In the genomic region with DNA sequence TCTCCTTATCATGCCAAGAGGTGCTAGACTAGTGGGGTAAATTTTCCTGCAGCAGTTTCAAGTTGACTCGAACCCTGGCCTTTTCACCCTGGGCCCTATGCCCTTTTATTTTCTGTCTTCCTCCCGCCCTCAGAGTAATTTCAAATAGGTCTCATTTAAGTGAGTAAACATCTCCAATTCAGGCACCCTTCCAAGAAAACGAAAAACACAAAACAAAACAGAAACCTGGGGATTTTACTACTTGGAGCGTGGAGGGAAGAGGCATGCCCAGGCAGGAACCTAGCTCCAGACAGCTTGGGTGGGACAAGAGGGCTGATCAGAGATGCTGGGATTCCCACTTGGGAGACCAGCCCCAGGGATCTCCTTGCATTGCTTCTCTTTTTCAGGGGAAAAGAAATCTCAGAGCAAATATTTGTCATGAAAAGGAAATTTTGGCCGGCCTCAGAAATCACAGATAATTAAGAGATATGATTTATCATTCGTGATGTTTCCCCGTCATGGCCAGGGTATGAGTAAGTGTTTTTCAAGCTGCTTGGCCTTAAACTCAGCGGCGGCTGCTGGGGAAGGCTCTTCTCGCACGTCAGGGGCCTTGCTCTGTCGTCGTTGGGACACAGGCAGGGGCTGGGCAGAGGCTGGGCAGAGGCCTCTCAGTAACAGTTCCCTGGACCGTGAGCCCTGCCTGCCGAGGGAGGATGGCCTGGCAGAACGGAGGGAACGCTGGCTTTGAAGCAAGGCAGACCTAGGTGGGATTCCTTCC, we compare ENCODE assay signal across 13 cellular contexts.
DNase-seq lines count a peak whose midpoint lies in the region; ATAC-seq, FAIRE-seq and TF ChIP-seq lines count a peak whose summit lies in the region.
"Had no signal": no experiment of that assay in that cellular context is flagged by ENCODE, and none has a peak within 500 bp of the region (broad histone marks: within the 10 kb centered on the region; RNA-seq: fewer than 3 reads in every experiment).

No MANE protein-coding gene starts in this region.

- H3K4me1 Mint-ChIP-seq in neural progenitor cell, result no peaks in the 10 kb centered on the region
- no peaks in the 10 kb centered on the region for H3K4me1 Mint-ChIP-seq in activated CD8-positive, alpha-beta T cell treated with anti-CD3 and anti-CD28 coated beads for 36 hours (ENCODE audit: low read depth)

- no peaks in the 10 kb centered on the region for H3F3A ChIP-seq in neural progenitor cell (ENCODE audit: low read depth)

- ATAC-seq in GM19351 (IDR thresholded peaks at IDR 0.05; ENCODE audit: unreplicated experiment), result no peak
- ATAC-seq in activated CD8-positive, alpha-beta T cell treated with anti-CD3 and anti-CD28 coated beads for 36 hours, result no peak

- H3K4me2 ChIP-seq in H1 (ENCODE audit: insufficient read depth in 1 of 2, low read depth in 2 of 2, low read length in 2 of 2) (no peak overlapping the region), neural progenitor cell (no peak overlapping the region)

- no peak overlapping the region for H3K23ac ChIP-seq in H1 (ENCODE audit: insufficient read length)

- peak overlapping the region; percentile 62 for H3K18ac ChIP-seq in H1 (ENCODE audit: extremely low read depth, low read length)

- H2BK5ac ChIP-seq in H1 (ENCODE audit: low read depth, low read length), result peak overlapping the region; percentile 88; the same call in 1 of the 2 replicates

- 0 out of 2 replicates have a peak overlapping the region, but pooled peaks have one; percentile 86 for H2AK5ac ChIP-seq in H1 (ENCODE audit: low read depth, low read length)

- H2BK15ac ChIP-seq in H1 (ENCODE audit: low read length), result peak overlapping the region; percentile 16; the same call in 1 of the 2 replicates

- FAIRE-seq in H1 (lab: Jason Lieb, UNC), result no peak

- H4K91ac ChIP-seq in H1 (replicated peaks; ENCODE audit: insufficient read length, low read length), result peak overlapping the region; percentile 81

- no peak overlapping the region for H3K56ac ChIP-seq in H1 (replicated peaks; ENCODE audit: insufficient read length, low read depth, low read length)

- no peaks in the 10 kb centered on the region for H3K9me3 ChIP-seq in H1 (ENCODE audit: insufficient read depth in 2 of 2, low read depth in 1 of 2, low read length in 1 of 2)
- H3K9me3 ChIP-seq in neural progenitor cell (ENCODE audit: low read depth), result no peaks in the 10 kb centered on the region

- H4K8ac ChIP-seq in H1 (ENCODE audit: extremely low read depth, insufficient read depth, low read length), result 0 out of 2 replicates have a peak overlapping the region, but pooled peaks have one; percentile 7

- WGBS in H1 (ENCODE audit: extremely low coverage in 1 of 2, insufficient coverage in 1 of 2, insufficient read length in 1 of 2, insufficient replicate concordance in 2 of 2, low coverage in 1 of 2, low lambda C conversion rate in 2 of 2, missing lambda C conversion rate in 1 of 2), 2 experiments, result 88% methylated on average over 17 of the region's 17 CpGs; no CpG with 5 or more reads in 1 of the 2 experiments

- no peak overlapping the region for H3K4ac ChIP-seq in H1 (replicated peaks; ENCODE audit: insufficient read length, low read depth, low read length)

- no peaks in the 10 kb centered on the region for H3K23me2 ChIP-seq in H1 (ENCODE audit: low read depth, low read length)

- H3K36me3 ChIP-seq in H1 (ENCODE audit: control insufficient read depth in 2 of 4, insufficient read depth in 4 of 4, low read length in 3 of 4), result no peaks in the 10 kb centered on the region
- no peaks in the 10 kb centered on the region for H3K36me3 ChIP-seq in neural progenitor cell

- H3K4me3 ChIP-seq in H1 (ENCODE audit: extremely low read depth in 1 of 4, insufficient read depth in 2 of 4, low read depth in 3 of 4, low read length in 4 of 4) (no peak overlapping the region), neural progenitor cell (no peak overlapping the region)

- H3K79me2 ChIP-seq in H1 (ENCODE audit: control insufficient read depth in 1 of 2, insufficient read depth in 2 of 2, low read length in 2 of 2), result no peaks in the 10 kb centered on the region
- no peaks in the 10 kb centered on the region for H3K79me2 ChIP-seq in neural progenitor cell (ENCODE audit: low read depth)

- intact Hi-C loops in activated CD8-positive, alpha-beta T cell treated with anti-CD3 and anti-CD28 coated beads for 36 hours (cut with micrococcal nuclease), result no loop called here

- DNase-seq in NCI-H2171 (lab: John Stamatoyannopoulos, UW) (peak; percentile 66), H1 (ENCODE audit: low read depth in 1 of 2, low spot score in 2 of 2) (no peak), neural progenitor cell (ENCODE audit: low spot score) (no peak), foreskin melanocyte (no peak)
- no peak for DNase-seq in central memory CD4-positive, alpha-beta T cell
- DNase-seq in activated CD8-positive, alpha-beta T cell treated with anti-CD3 and anti-CD28 coated beads for 36 hours, result no peak
- DNase-seq: activated CD4-positive, alpha-beta T cell treated with anti-CD3 and anti-CD28 coated beads, Interleukin-2, amount 50 U/mL, for 48 hours; Calu3; erythroblast; Karpas-422; stimulated activated CD4-positive, alpha-beta T cell treated with anti-CD3 and anti-CD28 coated beads, Interleukin-15, amount 100 ng/mL, for 24 hours had no signal

- H3K27ac ChIP-seq in C4-2B, result peak overlapping the region; percentile 76
- H3K27ac ChIP-seq in H1 (ENCODE audit: low read depth, low read length), result no peak overlapping the region
- no peak overlapping the region for H3K27ac ChIP-seq in neural progenitor cell

- no peak for TF ChIP-seq RAD21 in H1 (IDR thresholded peaks at IDR 0.05 in 1 of 2, conservative IDR thresholded peaks at IDR 0.05 in 1 of 2; ENCODE audit: low read depth in 2 of 2, low read length in 2 of 2)

- peak overlapping the region; percentile 86 for H2BK20ac ChIP-seq in H1 (ENCODE audit: low read length)

- H3K36me3 Mint-ChIP-seq in neural progenitor cell, result no peaks in the 10 kb centered on the region
- H3K36me3 Mint-ChIP-seq in activated CD8-positive, alpha-beta T cell treated with anti-CD3 and anti-CD28 coated beads for 36 hours (ENCODE audit: low read depth), result no peaks in the 10 kb centered on the region

- H3K14ac ChIP-seq in H1 (ENCODE audit: insufficient read length), result no peak overlapping the region

- peak overlapping the region; percentile 38 for H2BK120ac ChIP-seq in H1 (replicated peaks; ENCODE audit: low read depth, low read length)

- H3K27me3 ChIP-seq in H1 (replicated peaks in 1 of 4; ENCODE audit: control insufficient read depth in 3 of 4, extremely low read depth in 1 of 4, insufficient read depth in 3 of 4, low read length in 3 of 4), result no peaks in the 10 kb centered on the region
- no peaks in the 10 kb centered on the region for H3K27me3 ChIP-seq in neural progenitor cell

- peak overlapping the region; percentile 68; the same call in 1 of the 2 replicates for H2BK12ac ChIP-seq in H1 (ENCODE audit: low read depth, low read length)

- H3K27me3 Mint-ChIP-seq in neural progenitor cell (ENCODE audit: insufficient read depth, low read depth), result peaks cover 5% of the 10 kb centered on the region
- H3K27me3 Mint-ChIP-seq in activated CD8-positive, alpha-beta T cell treated with anti-CD3 and anti-CD28 coated beads for 36 hours, result no peaks in the 10 kb centered on the region

- CTCF ChIA-PET in H1 (lab: Charles Lee; ENCODE audit: partially characterized antibody), result interaction anchor here (0.6 to 0.7 kb wide), 2 partner anchors 11 to 22 kb away, joined by 3 read pairs; no protein-coding TSS in a partner anchor
- CTCF ChIA-PET in activated CD8-positive, alpha-beta T cell treated with anti-CD3 and anti-CD28 coated beads for 36 hours (lab: Charles Lee), result no interaction called here

- H3K4me1 ChIP-seq in H1 (replicated peaks in 1 of 4; ENCODE audit: control insufficient read depth in 3 of 4, insufficient read depth in 4 of 4, low read length in 3 of 4) (no peaks in the 10 kb centered on the region), neural progenitor cell (no peaks in the 10 kb centered on the region)

- H4K20me1 ChIP-seq in H1 (replicated peaks in 1 of 2; ENCODE audit: control insufficient read depth in 1 of 2, insufficient read depth in 2 of 2, low read length in 2 of 2), result no peaks in the 10 kb centered on the region
- no peaks in the 10 kb centered on the region for H4K20me1 ChIP-seq in neural progenitor cell (ENCODE audit: low read depth)

- no peaks in the 10 kb centered on the region for H3K79me1 ChIP-seq in H1 (ENCODE audit: low read depth, low read length)

- no peak overlapping the region for H4K5ac ChIP-seq in H1 (ENCODE audit: insufficient read length, low read depth, low read length)

- H3K9ac ChIP-seq in H1 (replicated peaks in 1 of 4; ENCODE audit: extremely low read depth in 1 of 4, low read depth in 3 of 4, low read length in 3 of 4) (no peak overlapping the region), neural progenitor cell (no peak overlapping the region)

- TF ChIP-seq CTCF in C4-2B (conservative IDR thresholded peaks at IDR 0.05), result no peak
- no peak for TF ChIP-seq CTCF in H1 (IDR thresholded peaks at IDR 0.05; ENCODE audit: control extremely low read depth in 1 of 3, insufficient read depth in 1 of 3, low read depth in 1 of 3, low read length in 3 of 3)
- no peak for TF ChIP-seq CTCF in neural progenitor cell (IDR thresholded peaks at IDR 0.05)
- TF ChIP-seq CTCF in activated CD8-positive, alpha-beta T cell treated with anti-CD3 and anti-CD28 coated beads for 36 hours (IDR thresholded peaks at IDR 0.05), result no peak

- no peak for TF ChIP-seq POLR2A in H1 (IDR thresholded peaks at IDR 0.05; ENCODE audit: control extremely low read depth in 1 of 2, low read depth in 2 of 2, low read length in 2 of 2)

- POLR2A ChIA-PET in H1 (lab: Charles Lee; ENCODE audit: partially characterized antibody), result no interaction called here
- POLR2A ChIA-PET in activated CD8-positive, alpha-beta T cell treated with anti-CD3 and anti-CD28 coated beads for 36 hours (lab: Charles Lee), result no interaction called here

- H2AFZ ChIP-seq in H1 (ENCODE audit: low read length) (peak overlapping the region; percentile 70; the same call in 1 of the 2 replicates), neural progenitor cell (replicated peaks) (peak overlapping the region; percentile 64)

- TF ChIP-seq EP300 in H1 (IDR thresholded peaks at IDR 0.05; ENCODE audit: borderline replicate concordance in 1 of 2, low read depth in 2 of 2, low read length in 2 of 2), result no peak

- H3K4me3 Mint-ChIP-seq in neural progenitor cell, result no peak overlapping the region
- H3K4me3 Mint-ChIP-seq in activated CD8-positive, alpha-beta T cell treated with anti-CD3 and anti-CD28 coated beads for 36 hours, result no peak overlapping the region

- no peaks in the 10 kb centered on the region for H3K9me3 Mint-ChIP-seq in neural progenitor cell
- no peaks in the 10 kb centered on the region for H3K9me3 Mint-ChIP-seq in activated CD8-positive, alpha-beta T cell treated with anti-CD3 and anti-CD28 coated beads for 36 hours

- no peak overlapping the region for H3K27ac Mint-ChIP-seq in neural progenitor cell
- H3K27ac Mint-ChIP-seq in activated CD8-positive, alpha-beta T cell treated with anti-CD3 and anti-CD28 coated beads for 36 hours, result no peak overlapping the region

TF ChIP-seq in H1, 55 proteins besides CTCF, POLR2A, EP300 and RAD21 (continues in another document):
- TF ChIP-seq NANOG (IDR thresholded peaks at IDR 0.05; ENCODE audit: insufficient read depth, low read depth, low read length, poor library complexity, severe bottlenecking) (no peak), SP2 (IDR thresholded peaks at IDR 0.05; ENCODE audit: low read length) (no peak)
